In genomic region chr6:36961441-36962430, GRCh38 we compare ENCODE assay signal across 21 cellular contexts. TPM values are rescaled to one million over a fixed set of nuclear protein-coding genes. Genes with fewer than 3 reads are reported as not detected.
A peak's percentile ranks its signal among the peaks of the same experiment; 100 is the strongest.
DNase-seq lines count a peak whose midpoint lies in the region; ATAC-seq and TF ChIP-seq lines count a peak whose summit lies in the region.
"Had no signal": no experiment of that assay in that cellular context is flagged by ENCODE, and none has a peak within 500 bp of the region (broad histone marks: within the 10 kb centered on the region; RNA-seq: fewer than 3 reads in every experiment).

No MANE protein-coding gene starts in this region.

- peak overlapping the region; percentile 49 for H3K27ac Mint-ChIP-seq in MCF 10A (ENCODE audit: low read depth, unreplicated experiment)
- H3K27ac Mint-ChIP-seq in stimulated activated memory B cell treated with anti-CD40 and anti-IgM and Interleukin-4, amounts not matched to agents 10 μg/mL and 1 μg/mL and 100 μg/mL, for 72 hours, result peak overlapping the region; percentile 70

- no peaks in the 10 kb centered on the region for H4K20me1 ChIP-seq in mammary epithelial cell (ENCODE audit: insufficient read depth, low read length)

- H3K4me3 ChIP-seq in mammary epithelial cell (replicated peaks in 1 of 3; ENCODE audit: insufficient read depth in 1 of 3, low read depth in 2 of 3, low read length in 3 of 3), result no peak overlapping the region
- H3K4me3 ChIP-seq: A549, breast epithelium had no signal

- POLR2A ChIA-PET in MCF 10A (lab: Yijun Ruan, JAX) (interaction anchor here (0.6 kb wide), 1 partner anchor 34 kb away, joined by 3 read pairs; no protein-coding TSS in a partner anchor), RWPE1 (lab: Yijun Ruan, JAX; ENCODE audit: low non-redundant PET) (no interaction called here)

- no peak for DNase-seq in MCF 10A (ENCODE audit: unreplicated experiment)
- DNase-seq in mammary epithelial cell, result no peak
- DNase-seq in RWPE1 (ENCODE audit: low spot score), result no peak
- peak; percentile 74 for DNase-seq in left kidney (ENCODE audit: low read depth, low spot score)
- DNase-seq in cerebellar nuclear complex (lab: John Stamatoyannopoulos, UW), result no peak
- DNase-seq in NCI-H2171 (lab: John Stamatoyannopoulos, UW), result no peak
- no peak for DNase-seq in central memory CD4-positive, alpha-beta T cell
- DNase-seq: activated CD4-positive, alpha-beta T cell treated with anti-CD3 and anti-CD28 coated beads for 48 hours; activated gamma-delta T cell treated with Interleukin-2 at 50 U/mL for 16 hours; H7; NCI-H1105; NCI-H2029 treated with DMSO at 0.1 percent for 48 hours; NCI-H82; SHP77 treated with DMSO at 0.1 percent for 48 hours; substantia nigra had no signal

- no peaks in the 10 kb centered on the region for H3K27me3 Mint-ChIP-seq in MCF 10A (ENCODE audit: insufficient read depth, unreplicated experiment)
- H3K27me3 Mint-ChIP-seq in stimulated activated memory B cell treated with anti-CD40 and anti-IgM and Interleukin-4, amounts not matched to agents 10 μg/mL and 1 μg/mL and 100 μg/mL, for 72 hours, result no peaks in the 10 kb centered on the region

- H3K36me3 ChIP-seq in mammary epithelial cell (ENCODE audit: insufficient read depth, low read length), result no peaks in the 10 kb centered on the region
- H3K36me3 ChIP-seq: breast epithelium had no signal

- H3K36me3 Mint-ChIP-seq in MCF 10A (ENCODE audit: insufficient read depth, unreplicated experiment), result no peaks in the 10 kb centered on the region
- H3K36me3 Mint-ChIP-seq in stimulated activated memory B cell treated with anti-CD40 and anti-IgM and Interleukin-4, amounts not matched to agents 10 μg/mL and 1 μg/mL and 100 μg/mL, for 72 hours, result no peaks in the 10 kb centered on the region
- H3K36me3 Mint-ChIP-seq: natural killer cell treated with Interleukin-12 subunit alpha and Interleukin-12 subunit beta and Interleukin-15 and Interleukin-18, amount 100 ng/mL, for 72 hours had no signal

- ATAC-seq in stimulated activated memory B cell treated with anti-CD40 and anti-IgM and Interleukin-4, amounts not matched to agents 10 μg/mL and 1 μg/mL and 100 μg/mL, for 72 hours, result no peak

- H3K9ac ChIP-seq in mammary epithelial cell (ENCODE audit: insufficient read depth, low read length), result no peak overlapping the region

- H3K4me3 Mint-ChIP-seq in MCF 10A (ENCODE audit: unreplicated experiment), result no peak overlapping the region
- no peak overlapping the region for H3K4me3 Mint-ChIP-seq in stimulated activated memory B cell treated with anti-CD40 and anti-IgM and Interleukin-4, amounts not matched to agents 10 μg/mL and 1 μg/mL and 100 μg/mL, for 72 hours
- H3K4me3 Mint-ChIP-seq: dendritic cell treated with granulocyte-macrophage colony-stimulating factor and Interleukin-4, amounts not matched to agents 40 ng/mL and 50 ng/mL, for 4 days; natural killer cell treated with Interleukin-12 subunit alpha and Interleukin-12 subunit beta and Interleukin-15 and Interleukin-18, amount 100 ng/mL, for 72 hours had no signal

- no peak overlapping the region for H2AFZ ChIP-seq in mammary epithelial cell (ENCODE audit: low read depth, low read length)

- in situ Hi-C loops in mammary epithelial cell (cut with MboI; ENCODE audit: low sequenced_read_pairs in 2 of 2), result no loop called here

- BruUV-seq in MCF 10A (replicated peaks; lab: Mats Ljungman, UMichigan) (no TSS peak), mammary epithelial cell (replicated peaks; lab: Mats Ljungman, UMichigan) (no TSS peak)

- WGBS in mammary epithelial cell (ENCODE audit: low coverage, missing lambda C conversion rate), result 74% methylated on average over 9 of the region's 40 CpGs

- TF ChIP-seq CTCF in MCF 10A (IDR thresholded peaks at IDR 0.05; ENCODE audit: unreplicated experiment), result no peak
- TF ChIP-seq CTCF in mammary epithelial cell (conservative IDR thresholded peaks at IDR 0.05 in 1 of 2, IDR thresholded peaks at IDR 0.05 in 1 of 2; ENCODE audit: extremely low read depth in 1 of 2, insufficient read depth in 1 of 2, low read depth in 1 of 2, low read length in 2 of 2), result no peak
- TF ChIP-seq CTCF in RWPE1 (conservative IDR thresholded peaks at IDR 0.05; ENCODE audit: low read depth), result no peak

- H3K9me3 ChIP-seq in mammary epithelial cell (replicated peaks; ENCODE audit: insufficient read depth, low read length), result no peaks in the 10 kb centered on the region
- H3K9me3 ChIP-seq: A549, breast epithelium had no signal

- H3K4me1 Mint-ChIP-seq in MCF 10A (ENCODE audit: insufficient read depth, unreplicated experiment), result peaks cover 26% of the 10 kb centered on the region
- H3K4me1 Mint-ChIP-seq in stimulated activated memory B cell treated with anti-CD40 and anti-IgM and Interleukin-4, amounts not matched to agents 10 μg/mL and 1 μg/mL and 100 μg/mL, for 72 hours, result peaks cover 33% of the 10 kb centered on the region

- no peak overlapping the region for H3K4me2 ChIP-seq in mammary epithelial cell (ENCODE audit: insufficient read depth, low read depth, low read length)

- intact Hi-C loops in MCF 10A (cut with micrococcal nuclease) (no loop called here), mammary epithelial cell (cut with micrococcal nuclease) (no loop called here)

- H3K79me2 ChIP-seq in mammary epithelial cell (ENCODE audit: insufficient read depth, low read length), result no peaks in the 10 kb centered on the region

- H3K9me3 Mint-ChIP-seq in MCF 10A (ENCODE audit: unreplicated experiment), result no peaks in the 10 kb centered on the region
- no peaks in the 10 kb centered on the region for H3K9me3 Mint-ChIP-seq in stimulated activated memory B cell treated with anti-CD40 and anti-IgM and Interleukin-4, amounts not matched to agents 10 μg/mL and 1 μg/mL and 100 μg/mL, for 72 hours
- H3K9me3 Mint-ChIP-seq: dendritic cell treated with granulocyte-macrophage colony-stimulating factor and Interleukin-4, amounts not matched to agents 40 ng/mL and 50 ng/mL, for 4 days; natural killer cell treated with Interleukin-12 subunit alpha and Interleukin-12 subunit beta and Interleukin-15 and Interleukin-18, amount 100 ng/mL, for 72 hours had no signal

- dilution Hi-C loops in mammary epithelial cell (cut with HindIII; ENCODE audit: low sequenced_read_pairs), result no loop called here

- no peaks in the 10 kb centered on the region for H3K27me3 ChIP-seq in mammary epithelial cell (ENCODE audit: insufficient read depth, low read length)
- H3K27me3 ChIP-seq: breast epithelium had no signal

- no peak overlapping the region for H3K27ac ChIP-seq in mammary epithelial cell (ENCODE audit: insufficient read depth, low read depth, low read length)
- peak overlapping the region; percentile 73 for H3K27ac ChIP-seq in RWPE1

- H3K4me1 ChIP-seq in mammary epithelial cell (ENCODE audit: insufficient read depth, low read length), result peaks cover 3% of the 10 kb centered on the region

- CTCF ChIA-PET in MCF 10A (lab: Yijun Ruan, JAX) (interaction anchor here (0.9 kb wide), 1 partner anchor 16 kb away, joined by 5 read pairs; no protein-coding TSS in a partner anchor), mammary epithelial cell (lab: Charles Lee; ENCODE audit: low non-redundant PET) (no interaction called here), RWPE1 (lab: Yijun Ruan, JAX) (no interaction called here)

RNA-seq across cellular contexts. Expression of gene PI16, which starts 7.2 kb away (rescaled TPM):
- total RNA-seq in MCF 10A (2022) (not detected in 2 replicates), mammary epithelial cell (not detected)
- not detected for polyA plus RNA-seq in mammary epithelial cell
- not detected for polyA minus RNA-seq in mammary epithelial cell
- total RNA-seq: H7; natural killer cell treated with Interleukin-12 subunit alpha and Interleukin-12 subunit beta and Interleukin-15 and Interleukin-18, amount 100 ng/mL, for 72 hours had no signal
- polyA plus RNA-seq: A549 had no signal

RNA-seq across cellular contexts. Expression of gene MTCH1, which starts 24.3 kb away (rescaled TPM):
- total RNA-seq in MCF 10A (2022) (74.9 and 78.2 TPM in 2 replicates), mammary epithelial cell (100 to 1,000 TPM; 102 to 110 TPM)
- 91.9 TPM for polyA plus RNA-seq in mammary epithelial cell
- polyA minus RNA-seq in mammary epithelial cell, result 122 TPM

RNA-seq across cellular contexts. Expression of gene FGD2, which starts 43.7 kb away (rescaled TPM):
- total RNA-seq in MCF 10A (2022) (not detected in 2 replicates), mammary epithelial cell (not detected)
- polyA plus RNA-seq in mammary epithelial cell, result not detected
- polyA minus RNA-seq in mammary epithelial cell, result not detected
- polyA plus RNA-seq: A549, BJ had no signal
